Comparison of ENCODE assay signal across 8 cellular contexts in the genomic region with DNA sequence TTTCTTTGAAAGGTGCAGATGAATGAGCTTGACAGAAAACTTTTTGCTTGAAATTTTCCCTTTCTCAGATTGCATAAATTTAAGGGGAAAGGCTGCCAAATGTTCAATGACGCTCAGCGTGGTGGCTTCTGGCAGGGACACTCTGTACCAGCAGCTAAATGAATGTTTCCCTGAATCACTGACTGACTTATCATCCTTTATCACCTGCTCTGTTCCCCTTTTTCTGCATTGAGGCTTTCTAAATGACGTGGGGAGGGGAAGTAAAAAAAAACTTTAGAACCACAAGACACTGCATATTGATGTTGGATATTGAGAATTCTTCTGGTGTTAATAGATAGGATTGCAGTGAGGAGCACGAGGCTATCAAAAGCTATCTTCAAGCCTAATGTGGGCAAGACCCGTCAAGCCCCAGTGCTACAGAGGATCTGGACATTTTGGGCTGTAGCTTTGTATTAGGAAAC. TPM values are rescaled to one million over a fixed set of nuclear protein-coding genes. Genes with fewer than 3 reads are reported as not detected.
DNase-seq lines count a peak whose midpoint lies in the region; ATAC-seq, FAIRE-seq and TF ChIP-seq lines count a peak whose summit lies in the region.

No MANE protein-coding gene starts in this region.

- ATAC-seq in HG02870 (IDR thresholded peaks at IDR 0.05; ENCODE audit: unreplicated experiment): peak; percentile 67
- peak; percentile 65 for ATAC-seq in activated B cell treated with CpG ODN at 0.5 μM for 24 hours (ENCODE audit: low read depth)

- peak overlapping the region; percentile 25 to 64 for H3K27ac ChIP-seq in prostate gland

- H3K4me1 ChIP-seq in prostate gland (replicated peaks): no peaks in the 10 kb centered on the region

- WGBS in prostate gland: 42% methylated on average over 5 of the region's 5 CpGs

- peaks cover 54% of the 10 kb centered on the region for H3K4me1 Mint-ChIP-seq in activated B cell treated with CpG ODN at 0.5 μM for 24 hours

- POLR2A ChIA-PET in activated B cell treated with CpG ODN at 0.5 μM for 24 hours (lab: Charles Lee): interaction anchor here (0.6 to 4.6 kb wide), 5 partner anchors 88 to 159 kb away, joined by 3 to 49 read pairs (median 4); partner anchors contain the start of gene ENPP4

- DNase-seq in GM19239 (ENCODE audit: insufficient read length, low spot score) (peak; percentile 6), activated B cell treated with CpG ODN at 0.5 μM for 24 hours (no peak), prostate gland (ENCODE audit: low spot score) (no peak), AML-193 (lab: John Stamatoyannopoulos, UW) (no peak), HuH-7 (ENCODE audit: low spot score) (no peak), mesenteric fat pad (ENCODE audit: low spot score) (no peak)
- DNase-seq in stimulated activated CD4-positive, alpha-beta T cell treated with anti-CD3 and anti-CD28 coated beads, Interleukin-4, amount 100 ng/mL, for 24 hours: no peak

- TF ChIP-seq CTCF in activated B cell treated with CpG ODN at 0.5 μM for 24 hours (IDR thresholded peaks at IDR 0.05) (no peak), prostate gland (IDR thresholded peaks at IDR 0.05) (no peak)

- no peaks in the 10 kb centered on the region for H3K36me3 Mint-ChIP-seq in activated B cell treated with CpG ODN at 0.5 μM for 24 hours (ENCODE audit: low read depth)

- no peak overlapping the region for H3K4me3 ChIP-seq in prostate gland

- H3K27ac Mint-ChIP-seq in activated B cell treated with CpG ODN at 0.5 μM for 24 hours: peak overlapping the region; percentile 93

- intact Hi-C loops in activated B cell treated with CpG ODN at 0.5 μM for 24 hours (cut with micrococcal nuclease) (loop anchor here (1.0 to 2.0 kb wide), 3 partner anchors 17 to 87 kb away; no protein-coding TSS in a partner anchor), prostate gland (cut with DNase I) (loop anchor here (5.0 kb wide), 1 partner anchor 290 kb away; no protein-coding TSS in a partner anchor)

- peak overlapping the region; percentile 44 for H3K4me3 Mint-ChIP-seq in activated B cell treated with CpG ODN at 0.5 μM for 24 hours

- CTCF ChIA-PET in activated B cell treated with CpG ODN at 0.5 μM for 24 hours (lab: Charles Lee): interaction anchor here (0.7 to 10.8 kb wide), 4 partner anchors 33 to 192 kb away, joined by 3 to 226 read pairs (median 43); no protein-coding TSS in a partner anchor

- peak; percentile 85 for FAIRE-seq in GM19239 (lab: Jason Lieb, UNC)

- TF ChIP-seq POLR2A in prostate gland (IDR thresholded peaks at IDR 0.05): no peak

- no peaks in the 10 kb centered on the region for H3K27me3 ChIP-seq in prostate gland (replicated peaks; ENCODE audit: insufficient read depth)

- H3K36me3 ChIP-seq in prostate gland: no peaks in the 10 kb centered on the region

- H3K9me3 Mint-ChIP-seq in activated B cell treated with CpG ODN at 0.5 μM for 24 hours: no peaks in the 10 kb centered on the region

- H3K27me3 Mint-ChIP-seq in activated B cell treated with CpG ODN at 0.5 μM for 24 hours: no peaks in the 10 kb centered on the region

- H3K9me3 ChIP-seq in prostate gland: no peaks in the 10 kb centered on the region

RNA-seq across cellular contexts. Expression of gene ENPP5, which starts 46.9 kb away (rescaled TPM):
- total RNA-seq in activated B cell treated with CpG ODN at 0.5 μM for 24 hours: 0.44 and 0.71 TPM in 2 replicates
- total RNA-seq in prostate gland: 10 to 100 TPM; 45.7 to 90.1 TPM
- total RNA-seq in mesenteric fat pad: 0.67 TPM

Comparison
In these comparisons a context has a peak if more than half of its experiments do, and no peak if none do; other contexts are left out.
1. RNA of gene ENPP5, which starts 46.9 kb away (total RNA-seq): 45.7 to 90.1 TPM in prostate gland; 0.44 to 0.71 TPM in activated B cell treated with CpG ODN at 0.5 μM for 24 hours and 0.67 TPM in mesenteric fat pad (single experiment); every median in the first group is over 10 times any median in the second.